In genomic region chr2:223414646-223415045, GRCh38 we compare ENCODE assay signal across 13 cellular contexts.
DNase-seq lines count a peak whose midpoint lies in the region; ATAC-seq and TF ChIP-seq lines count a peak whose summit lies in the region.
"Had no signal": no experiment of that assay in that cellular context is flagged by ENCODE, and none has a peak within 500 bp of the region (broad histone marks: within the 10 kb centered on the region; RNA-seq: fewer than 3 reads in every experiment).

No MANE protein-coding gene starts in this region.

- no peak for TF ChIP-seq CTCF in mammary epithelial cell (conservative IDR thresholded peaks at IDR 0.05 in 1 of 2, IDR thresholded peaks at IDR 0.05 in 1 of 2; ENCODE audit: extremely low read depth in 1 of 2, insufficient read depth in 1 of 2, low read depth in 1 of 2, low read length in 2 of 2)
- no peak for TF ChIP-seq CTCF in fibroblast of villous mesenchyme (IDR thresholded peaks at IDR 0.05; ENCODE audit: insufficient read depth, low read depth, low read length)
- no peak for TF ChIP-seq CTCF in osteoblast (IDR thresholded peaks at IDR 0.05; ENCODE audit: extremely low read depth, low read depth, low read length)

- intact Hi-C loops in mammary epithelial cell (cut with micrococcal nuclease) = no loop called here

- H3K79me2 ChIP-seq in mammary epithelial cell (ENCODE audit: insufficient read depth, low read length) (no peaks in the 10 kb centered on the region), osteoblast (ENCODE audit: insufficient read depth, low read length) (no peaks in the 10 kb centered on the region)

- no peak overlapping the region for H3K27ac ChIP-seq in mammary epithelial cell (ENCODE audit: insufficient read depth, low read depth, low read length)
- no peak overlapping the region for H3K27ac ChIP-seq in osteoblast (ENCODE audit: low read depth, low read length)

- H3K9me3 ChIP-seq in mammary epithelial cell (replicated peaks; ENCODE audit: insufficient read depth, low read length) = no peaks in the 10 kb centered on the region
- no peaks in the 10 kb centered on the region for H3K9me3 ChIP-seq in osteoblast (ENCODE audit: low read depth, low read length)
- H3K9me3 ChIP-seq: MG63 had no signal

- no peaks in the 10 kb centered on the region for H4K20me1 ChIP-seq in mammary epithelial cell (ENCODE audit: insufficient read depth, low read length)
- H4K20me1 ChIP-seq in osteoblast (ENCODE audit: insufficient read depth, low read length) = no peaks in the 10 kb centered on the region

- DNase-seq in T47D (ENCODE audit: low read depth in 1 of 2, low spot score in 1 of 2) (peak; percentile 12 to 41), mammary epithelial cell (no peak), fibroblast of villous mesenchyme (ENCODE audit: low read depth) (peak; percentile 80), osteoblast (ENCODE audit: insufficient read length, low spot score, missing footprints) (peak; percentile 49), DMS 273 treated with DMSO at 0.1 percent for 48 hours (lab: John Stamatoyannopoulos, UW) (no peak), NCI-H2227 treated with DMSO at 0.1 percent for 48 hours (lab: John Stamatoyannopoulos, UW) (no peak)
- no peak for DNase-seq in stimulated activated CD4-positive, alpha-beta T cell treated with anti-CD3 and anti-CD28 coated beads, Interleukin-1b, Interleukin-23, amount 100 ng/mL, for 48 hours
- DNase-seq: 8988T; activated CD4-positive, CD25-positive, alpha-beta regulatory T cell treated with anti-CD3 and anti-CD28 coated beads, Interleukin-2, amount 50 U/mL, for 72 hours; activated T-cell treated with anti-CD3 and anti-CD28 coated beads, Interleukin-2, amount 50 U/mL, for 24 hours; GOT3; MG63 had no signal

- no peaks in the 10 kb centered on the region for H3K4me1 ChIP-seq in mammary epithelial cell (ENCODE audit: insufficient read depth, low read length)
- H3K4me1 ChIP-seq in osteoblast (ENCODE audit: insufficient read depth, low read length) = no peaks in the 10 kb centered on the region

- H3K9ac ChIP-seq in mammary epithelial cell (ENCODE audit: insufficient read depth, low read length) = no peak overlapping the region

- dilution Hi-C loops in mammary epithelial cell (cut with HindIII; ENCODE audit: low sequenced_read_pairs) = no loop called here

- BruUV-seq in mammary epithelial cell (replicated peaks; lab: Mats Ljungman, UMichigan) = no TSS peak

- H3K27me3 ChIP-seq in mammary epithelial cell (ENCODE audit: insufficient read depth, low read length) (no peaks in the 10 kb centered on the region), osteoblast (ENCODE audit: insufficient read depth, low read length) (no peaks in the 10 kb centered on the region)
- H3K27me3 ChIP-seq: MG63 had no signal

- H3K36me3 ChIP-seq in mammary epithelial cell (ENCODE audit: insufficient read depth, low read length) = no peaks in the 10 kb centered on the region
- no peaks in the 10 kb centered on the region for H3K36me3 ChIP-seq in osteoblast (ENCODE audit: insufficient read depth, low read length)
- H3K36me3 ChIP-seq: MG63 had no signal

- H3K4me2 ChIP-seq in mammary epithelial cell (ENCODE audit: insufficient read depth, low read depth, low read length) = no peak overlapping the region
- H3K4me2 ChIP-seq in osteoblast (ENCODE audit: insufficient read depth, low read length) = no peak overlapping the region

- no peak for ATAC-seq in HG02884 (IDR thresholded peaks at IDR 0.05; ENCODE audit: unreplicated experiment)

- CTCF ChIA-PET in mammary epithelial cell (lab: Charles Lee; ENCODE audit: low non-redundant PET) = no interaction called here

- 10% methylated on average over 2 of the region's 2 CpGs for WGBS in mammary epithelial cell (ENCODE audit: low coverage, missing lambda C conversion rate)

- no peak overlapping the region for H2AFZ ChIP-seq in mammary epithelial cell (ENCODE audit: low read depth, low read length)
- H2AFZ ChIP-seq in osteoblast (ENCODE audit: low read length) = no peak overlapping the region

- H3K4me3 ChIP-seq in mammary epithelial cell (replicated peaks in 1 of 3; ENCODE audit: insufficient read depth in 1 of 3, low read depth in 2 of 3, low read length in 3 of 3) = no peak overlapping the region
- no peak overlapping the region for H3K4me3 ChIP-seq in fibroblast of villous mesenchyme (ENCODE audit: low read depth, low read length)
- no peak overlapping the region for H3K4me3 ChIP-seq in osteoblast (ENCODE audit: insufficient read depth, low read length)
- H3K4me3 ChIP-seq: MG63 had no signal

- in situ Hi-C loops in T47D (cut with HindIII; ENCODE audit: low pct_unique_long_range_greater_than_20kb, low sequenced_read_pairs) (no loop called here), mammary epithelial cell (cut with MboI; ENCODE audit: low sequenced_read_pairs in 2 of 2) (no loop called here)

Comparison
In these comparisons a context has a peak if more than half of its experiments do, and no peak if none do; other contexts are left out.
1. DNase-seq: peak in T47D (2 of 2), fibroblast of villous mesenchyme (single experiment) and osteoblast (single experiment); none in mammary epithelial cell (single experiment), DMS 273 treated with DMSO at 0.1 percent for 48 hours (single experiment), stimulated activated CD4-positive, alpha-beta T cell treated with anti-CD3 and anti-CD28 coated beads, Interleukin-1b, Interleukin-23, amount 100 ng/mL, for 48 hours (single experiment) and NCI-H2227 treated with DMSO at 0.1 percent for 48 hours (single experiment).